8 cellular contexts compared by ENCODE assay signal in the genomic region with DNA sequence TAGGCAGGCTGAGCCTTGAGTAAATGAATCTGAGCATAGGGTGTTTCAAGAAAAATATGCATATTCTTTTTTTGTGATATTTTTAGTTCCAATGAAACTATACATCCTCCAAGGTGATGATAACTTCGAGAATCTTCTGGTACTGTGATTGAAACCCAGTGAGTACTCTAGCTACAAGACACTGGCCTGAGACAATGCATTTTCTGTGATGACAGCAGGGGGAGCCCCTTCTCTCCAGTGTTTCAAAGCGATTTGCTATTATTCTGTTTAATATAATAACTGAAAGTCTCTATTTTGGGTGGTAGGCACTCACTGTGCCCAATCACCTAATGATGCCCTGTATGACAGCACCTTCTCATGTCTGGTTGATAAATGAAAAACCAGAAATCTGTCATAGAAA. TPM values are rescaled to one million over a fixed set of nuclear protein-coding genes. Genes with fewer than 3 reads are reported as not detected.
DNase-seq lines count a peak whose midpoint lies in the region; ATAC-seq and TF ChIP-seq lines count a peak whose summit lies in the region.

No MANE protein-coding gene starts in this region.

- peak; percentile 59 to 68 for TF ChIP-seq CTCF in mammary epithelial cell (conservative IDR thresholded peaks at IDR 0.05 in 1 of 2, IDR thresholded peaks at IDR 0.05 in 1 of 2; ENCODE audit: extremely low read depth in 1 of 2, insufficient read depth in 1 of 2, low read depth in 1 of 2, low read length in 2 of 2)

- no peak overlapping the region for H3K4me2 ChIP-seq in mammary epithelial cell (ENCODE audit: insufficient read depth, low read depth, low read length)

- no TSS peak for BruUV-seq in mammary epithelial cell (replicated peaks; lab: Mats Ljungman, UMichigan)

- H3K27me3 ChIP-seq in mammary epithelial cell (ENCODE audit: insufficient read depth, low read length) (no peaks in the 10 kb centered on the region), muscle layer of colon (ENCODE audit: control insufficient read depth in 1 of 2, insufficient read depth in 2 of 2, low read length in 2 of 2) (no peaks in the 10 kb centered on the region)

- in situ Hi-C loops in mammary epithelial cell (cut with MboI; ENCODE audit: low sequenced_read_pairs in 2 of 2), result loop anchor here in 1 of 2 donors (5.0 kb wide), 1 partner anchor 101 kb away; no protein-coding TSS in a partner anchor

- ATAC-seq in GM21381 (IDR thresholded peaks at IDR 0.05; ENCODE audit: unreplicated experiment) (no peak), HG03469 (IDR thresholded peaks at IDR 0.05; ENCODE audit: unreplicated experiment) (no peak)

- no peak overlapping the region for H2AFZ ChIP-seq in mammary epithelial cell (ENCODE audit: low read depth, low read length)

- peaks cover 42% of the 10 kb centered on the region for H3K4me1 ChIP-seq in mammary epithelial cell (ENCODE audit: insufficient read depth, low read length)
- H3K4me1 ChIP-seq in muscle layer of colon (ENCODE audit: insufficient read depth, low read length), result peaks cover 36% of the 10 kb centered on the region

- H4K20me1 ChIP-seq in mammary epithelial cell (ENCODE audit: insufficient read depth, low read length), result no peaks in the 10 kb centered on the region

- DNase-seq in EL, result peak; percentile 57
- DNase-seq in LHCN-M2 (ENCODE audit: low read depth), result peak; percentile 67
- peak; percentile 39 for DNase-seq in T-helper 9 cell
- peak; percentile 51 for DNase-seq in mammary epithelial cell
- no peak for DNase-seq in epidermal melanocyte (ENCODE audit: insufficient read length, low spot score)

- H3K9ac ChIP-seq in mammary epithelial cell (ENCODE audit: insufficient read depth, low read length) (no peak overlapping the region), muscle layer of colon (ENCODE audit: low read length) (no peak overlapping the region)

- H3K79me2 ChIP-seq in mammary epithelial cell (ENCODE audit: insufficient read depth, low read length), result peaks cover 23% of the 10 kb centered on the region

- H3K36me3 ChIP-seq in mammary epithelial cell (ENCODE audit: insufficient read depth, low read length) (peaks cover 3% of the 10 kb centered on the region), muscle layer of colon (ENCODE audit: insufficient read depth, low read length) (peaks cover 4% of the 10 kb centered on the region)

- intact Hi-C loops in mammary epithelial cell (cut with micrococcal nuclease), result loop anchor here (1.0 to 2.0 kb wide), 2 partner anchors 65 to 485 kb away; no protein-coding TSS in a partner anchor

- no peak overlapping the region for H3K27ac ChIP-seq in mammary epithelial cell (ENCODE audit: insufficient read depth, low read depth, low read length)
- H3K27ac ChIP-seq in muscle layer of colon (ENCODE audit: low read depth, low read length), result peak overlapping the region; percentile 7

- dilution Hi-C loops in mammary epithelial cell (cut with HindIII; ENCODE audit: low sequenced_read_pairs), result loop anchor here (10.0 kb wide), 1 partner anchor 93 kb away; no protein-coding TSS in a partner anchor

- 39% methylated on average over 2 of the region's 2 CpGs for WGBS in mammary epithelial cell (ENCODE audit: low coverage, missing lambda C conversion rate)

- H3K4me3 ChIP-seq in mammary epithelial cell (replicated peaks in 1 of 3; ENCODE audit: insufficient read depth in 1 of 3, low read depth in 2 of 3, low read length in 3 of 3), result no peak overlapping the region
- H3K4me3 ChIP-seq in muscle layer of colon (ENCODE audit: low read depth in 1 of 2, low read length in 2 of 2), result no peak overlapping the region

- CTCF ChIA-PET in mammary epithelial cell (lab: Charles Lee; ENCODE audit: low non-redundant PET), result interaction anchor here (0.5 to 0.6 kb wide), 3 partner anchors 60 to 495 kb away, joined by 3 to 4 read pairs (median 4); no protein-coding TSS in a partner anchor

- H3K9me3 ChIP-seq in mammary epithelial cell (replicated peaks; ENCODE audit: insufficient read depth, low read length) (no peaks in the 10 kb centered on the region), muscle layer of colon (ENCODE audit: low read length) (no peaks in the 10 kb centered on the region)

RNA-seq across cellular contexts. Expression of a gene that starts 12.1 kb away (rescaled TPM):
- total RNA-seq in LHCN-M2 (2014; rRNA removed), result 42.2 and 46.9 TPM in 2 replicates
- polyA plus RNA-seq in LHCN-M2 (2012), result 38.4 TPM
- total RNA-seq in mammary epithelial cell, result 100 to 1,000 TPM in 1 of 2 donors, 10 to 100 TPM in 1; 75.3 to 109 TPM
- polyA plus RNA-seq in mammary epithelial cell, result 63.4 TPM
- polyA minus RNA-seq in mammary epithelial cell, result 33.1 TPM
